ENCODE assay signal across 15 cellular contexts in the genomic region with DNA sequence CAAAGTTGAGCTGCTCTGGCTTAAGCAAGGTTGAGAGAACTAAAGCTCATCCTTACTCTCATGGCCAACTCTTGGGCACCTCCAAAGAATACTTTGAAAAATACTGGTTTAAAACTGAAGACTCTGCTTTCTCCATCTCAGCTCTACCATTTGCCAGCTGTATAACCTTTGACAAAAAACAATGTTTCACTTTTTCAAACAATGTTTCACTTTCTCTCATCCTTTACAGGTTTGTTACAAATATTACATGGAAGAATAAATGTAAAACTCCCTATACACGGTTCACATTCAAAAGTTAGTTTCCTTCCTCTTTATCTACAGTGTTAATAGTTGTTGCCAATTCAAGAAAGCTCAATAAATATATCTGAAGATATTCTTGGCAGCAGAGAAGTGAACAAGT. TPM values are rescaled to one million over a fixed set of nuclear protein-coding genes. Genes with fewer than 3 reads are reported as not detected.
DNase-seq lines count a peak whose midpoint lies in the region; ATAC-seq lines count a peak whose summit lies in the region.
"Had no signal": no experiment of that assay in that cellular context is flagged by ENCODE, and none has a peak within 500 bp of the region (broad histone marks: within the 10 kb centered on the region; RNA-seq: fewer than 3 reads in every experiment).

No MANE protein-coding gene starts in this region.

- no peaks in the 10 kb centered on the region for H3K27me3 Mint-ChIP-seq in activated T-cell treated with anti-CD3 and anti-CD28 coated beads, Interleukin-2, amount 50 U/mL, for 24 hours
- no peaks in the 10 kb centered on the region for H3K27me3 Mint-ChIP-seq in activated T-cell treated with anti-CD3 and anti-CD28 coated beads, Interleukin-2, amount 50 U/mL, for 4 hours (ENCODE audit: low read depth)
- H3K27me3 Mint-ChIP-seq in stimulated activated naive CD8-positive, alpha-beta T cell treated with anti-CD3 and anti-CD28 coated beads, Interleukin-15, Interleukin-2, amounts not matched to agents 100 ng/mL and 50 ng/mL, for 24 hours, result no peaks in the 10 kb centered on the region
- no peaks in the 10 kb centered on the region for H3K27me3 Mint-ChIP-seq in activated T-helper 17 cell treated with anti-CD3 and anti-CD28 coated beads, Interleukin-2, amount 50 U/mL, for 72 hours
- H3K27me3 Mint-ChIP-seq in activated naive CD8-positive, alpha-beta T cell treated with anti-CD3 and anti-CD28 coated beads, Interleukin-2, amount 50 U/mL, for 24 hours, result no peaks in the 10 kb centered on the region

- H3K27ac Mint-ChIP-seq in activated T-cell treated with anti-CD3 and anti-CD28 coated beads, Interleukin-2, amount 50 U/mL, for 24 hours, result peak overlapping the region; percentile 67
- peak overlapping the region; percentile 10 for H3K27ac Mint-ChIP-seq in stimulated activated naive CD8-positive, alpha-beta T cell treated with anti-CD3 and anti-CD28 coated beads, Interleukin-15, Interleukin-2, amounts not matched to agents 100 ng/mL and 50 ng/mL, for 24 hours
- peak overlapping the region; percentile 8 for H3K27ac Mint-ChIP-seq in activated T-helper 17 cell treated with anti-CD3 and anti-CD28 coated beads, Interleukin-2, amount 50 U/mL, for 72 hours
- H3K27ac Mint-ChIP-seq in activated naive CD8-positive, alpha-beta T cell treated with anti-CD3 and anti-CD28 coated beads, Interleukin-2, amount 50 U/mL, for 24 hours, result no peak overlapping the region
- H3K27ac Mint-ChIP-seq: CD14-positive monocyte; CD8-positive, alpha-beta T cell had no signal

- H3K4me3 Mint-ChIP-seq in activated T-cell treated with anti-CD3 and anti-CD28 coated beads, Interleukin-2, amount 50 U/mL, for 24 hours, result no peak overlapping the region
- no peak overlapping the region for H3K4me3 Mint-ChIP-seq in activated T-cell treated with anti-CD3 and anti-CD28 coated beads, Interleukin-2, amount 50 U/mL, for 4 hours
- H3K4me3 Mint-ChIP-seq in stimulated activated naive CD8-positive, alpha-beta T cell treated with anti-CD3 and anti-CD28 coated beads, Interleukin-15, Interleukin-2, amounts not matched to agents 100 ng/mL and 50 ng/mL, for 24 hours, result no peak overlapping the region
- no peak overlapping the region for H3K4me3 Mint-ChIP-seq in activated T-helper 17 cell treated with anti-CD3 and anti-CD28 coated beads, Interleukin-2, amount 50 U/mL, for 72 hours
- no peak overlapping the region for H3K4me3 Mint-ChIP-seq in activated naive CD8-positive, alpha-beta T cell treated with anti-CD3 and anti-CD28 coated beads, Interleukin-2, amount 50 U/mL, for 24 hours
- H3K4me3 Mint-ChIP-seq: CD14-positive monocyte; CD8-positive, alpha-beta T cell had no signal

- H3K9me3 Mint-ChIP-seq in activated T-cell treated with anti-CD3 and anti-CD28 coated beads, Interleukin-2, amount 50 U/mL, for 24 hours, result no peaks in the 10 kb centered on the region
- no peaks in the 10 kb centered on the region for H3K9me3 Mint-ChIP-seq in activated T-cell treated with anti-CD3 and anti-CD28 coated beads, Interleukin-2, amount 50 U/mL, for 4 hours
- no peaks in the 10 kb centered on the region for H3K9me3 Mint-ChIP-seq in stimulated activated naive CD8-positive, alpha-beta T cell treated with anti-CD3 and anti-CD28 coated beads, Interleukin-15, Interleukin-2, amounts not matched to agents 100 ng/mL and 50 ng/mL, for 24 hours
- H3K9me3 Mint-ChIP-seq in activated T-helper 17 cell treated with anti-CD3 and anti-CD28 coated beads, Interleukin-2, amount 50 U/mL, for 72 hours, result no peaks in the 10 kb centered on the region
- peaks cover 5% of the 10 kb centered on the region for H3K9me3 Mint-ChIP-seq in activated naive CD8-positive, alpha-beta T cell treated with anti-CD3 and anti-CD28 coated beads, Interleukin-2, amount 50 U/mL, for 24 hours
- H3K9me3 Mint-ChIP-seq: CD14-positive monocyte had no signal

- peaks cover 42% of the 10 kb centered on the region for H3K4me1 Mint-ChIP-seq in activated T-cell treated with anti-CD3 and anti-CD28 coated beads, Interleukin-2, amount 50 U/mL, for 24 hours (ENCODE audit: low read depth)
- peaks cover 37% of the 10 kb centered on the region for H3K4me1 Mint-ChIP-seq in activated T-cell treated with anti-CD3 and anti-CD28 coated beads, Interleukin-2, amount 50 U/mL, for 4 hours (ENCODE audit: low read depth)
- H3K4me1 Mint-ChIP-seq in stimulated activated naive CD8-positive, alpha-beta T cell treated with anti-CD3 and anti-CD28 coated beads, Interleukin-15, Interleukin-2, amounts not matched to agents 100 ng/mL and 50 ng/mL, for 24 hours (ENCODE audit: low read depth), result peaks cover 28% of the 10 kb centered on the region
- H3K4me1 Mint-ChIP-seq in activated T-helper 17 cell treated with anti-CD3 and anti-CD28 coated beads, Interleukin-2, amount 50 U/mL, for 72 hours, result peaks cover 22% of the 10 kb centered on the region
- peaks cover 19% of the 10 kb centered on the region for H3K4me1 Mint-ChIP-seq in activated naive CD8-positive, alpha-beta T cell treated with anti-CD3 and anti-CD28 coated beads, Interleukin-2, amount 50 U/mL, for 24 hours

- ATAC-seq in activated T-cell treated with anti-CD3 and anti-CD28 coated beads, Interleukin-2, amount 50 U/mL, for 4 hours, result no peak
- no peak for ATAC-seq in stimulated activated naive CD8-positive, alpha-beta T cell treated with anti-CD3 and anti-CD28 coated beads, Interleukin-15, Interleukin-2, amounts not matched to agents 100 U/mL and 50 U/mL, for 24 hours
- ATAC-seq in activated T-helper 17 cell treated with anti-CD3 and anti-CD28 coated beads, Interleukin-2, amount 50 U/mL, for 72 hours (replicated peaks), result peak; percentile 48
- ATAC-seq in activated naive CD8-positive, alpha-beta T cell treated with anti-CD3 and anti-CD28 coated beads, Interleukin-2, amount 50 U/mL, for 24 hours, result no peak
- ATAC-seq: A549; CD8-positive, alpha-beta T cell; HCT116 had no signal

- H3K36me3 Mint-ChIP-seq in activated T-cell treated with anti-CD3 and anti-CD28 coated beads, Interleukin-2, amount 50 U/mL, for 24 hours (ENCODE audit: low read depth), result peaks cover 40% of the 10 kb centered on the region
- H3K36me3 Mint-ChIP-seq in activated T-cell treated with anti-CD3 and anti-CD28 coated beads, Interleukin-2, amount 50 U/mL, for 4 hours (ENCODE audit: insufficient read depth), result peaks cover 13% of the 10 kb centered on the region
- peaks cover 19% of the 10 kb centered on the region for H3K36me3 Mint-ChIP-seq in stimulated activated naive CD8-positive, alpha-beta T cell treated with anti-CD3 and anti-CD28 coated beads, Interleukin-15, Interleukin-2, amounts not matched to agents 100 ng/mL and 50 ng/mL, for 24 hours (ENCODE audit: low read depth)
- H3K36me3 Mint-ChIP-seq in activated T-helper 17 cell treated with anti-CD3 and anti-CD28 coated beads, Interleukin-2, amount 50 U/mL, for 72 hours (ENCODE audit: low read depth), result peaks cover 8% of the 10 kb centered on the region
- peaks cover 16% of the 10 kb centered on the region for H3K36me3 Mint-ChIP-seq in activated naive CD8-positive, alpha-beta T cell treated with anti-CD3 and anti-CD28 coated beads, Interleukin-2, amount 50 U/mL, for 24 hours (ENCODE audit: low read depth)

- DNase-seq in activated T-cell treated with anti-CD3 and anti-CD28 coated beads, Interleukin-2, amount 50 U/mL, for 24 hours, result no peak
- no peak for DNase-seq in activated T-cell treated with anti-CD3 and anti-CD28 coated beads, Interleukin-2, amount 50 U/mL, for 4 hours
- no peak for DNase-seq in stimulated activated naive CD8-positive, alpha-beta T cell treated with anti-CD3 and anti-CD28 coated beads, Interleukin-15, Interleukin-2, amounts not matched to agents 100 U/mL and 50 U/mL, for 24 hours
- no peak for DNase-seq in GM19240 (ENCODE audit: insufficient read length, low spot score)
- DNase-seq in activated naive CD8-positive, alpha-beta T cell treated with anti-CD3 and anti-CD28 coated beads, Interleukin-2, amount 50 U/mL, for 24 hours, result no peak
- DNase-seq: CD8-positive, alpha-beta T cell; COR-L47; GF-D8; GM23248; IMR-90 had no signal

RNA-seq across cellular contexts. Expression of gene AMBRA1, which starts 19.2 kb away (rescaled TPM):
- total RNA-seq in activated T-cell treated with anti-CD3 and anti-CD28 coated beads, Interleukin-2, amount 50 U/mL, for 4 hours, result 10 to 100 TPM; 30.7 to 36.1 (median 31.7) TPM
- total RNA-seq in activated T-helper 17 cell treated with anti-CD3 and anti-CD28 coated beads, Interleukin-2, amount 50 U/mL, for 72 hours, result 10 to 100 TPM; 28.2 to 30.3 TPM

RNA-seq across cellular contexts. Expression of gene HARBI1, which starts 42.4 kb away (rescaled TPM):
- total RNA-seq in activated T-cell treated with anti-CD3 and anti-CD28 coated beads, Interleukin-2, amount 50 U/mL, for 4 hours, result 1 to 10 TPM; 5.5 to 8.1 (median 5.7) TPM
- 1 to 10 TPM; 2.4 to 4.6 TPM for total RNA-seq in activated T-helper 17 cell treated with anti-CD3 and anti-CD28 coated beads, Interleukin-2, amount 50 U/mL, for 72 hours

RNA-seq across cellular contexts. Expression of gene ATG13, which starts 42.7 kb away (rescaled TPM):
- total RNA-seq in activated T-cell treated with anti-CD3 and anti-CD28 coated beads, Interleukin-2, amount 50 U/mL, for 4 hours, result 10 to 100 TPM; 47.4 to 54.8 (median 53.1) TPM
- total RNA-seq in activated T-helper 17 cell treated with anti-CD3 and anti-CD28 coated beads, Interleukin-2, amount 50 U/mL, for 72 hours, result 10 to 100 TPM; 59.1 to 62.1 TPM
